Comparison of ENCODE assay signal across 1 cellular context in the genomic region with DNA sequence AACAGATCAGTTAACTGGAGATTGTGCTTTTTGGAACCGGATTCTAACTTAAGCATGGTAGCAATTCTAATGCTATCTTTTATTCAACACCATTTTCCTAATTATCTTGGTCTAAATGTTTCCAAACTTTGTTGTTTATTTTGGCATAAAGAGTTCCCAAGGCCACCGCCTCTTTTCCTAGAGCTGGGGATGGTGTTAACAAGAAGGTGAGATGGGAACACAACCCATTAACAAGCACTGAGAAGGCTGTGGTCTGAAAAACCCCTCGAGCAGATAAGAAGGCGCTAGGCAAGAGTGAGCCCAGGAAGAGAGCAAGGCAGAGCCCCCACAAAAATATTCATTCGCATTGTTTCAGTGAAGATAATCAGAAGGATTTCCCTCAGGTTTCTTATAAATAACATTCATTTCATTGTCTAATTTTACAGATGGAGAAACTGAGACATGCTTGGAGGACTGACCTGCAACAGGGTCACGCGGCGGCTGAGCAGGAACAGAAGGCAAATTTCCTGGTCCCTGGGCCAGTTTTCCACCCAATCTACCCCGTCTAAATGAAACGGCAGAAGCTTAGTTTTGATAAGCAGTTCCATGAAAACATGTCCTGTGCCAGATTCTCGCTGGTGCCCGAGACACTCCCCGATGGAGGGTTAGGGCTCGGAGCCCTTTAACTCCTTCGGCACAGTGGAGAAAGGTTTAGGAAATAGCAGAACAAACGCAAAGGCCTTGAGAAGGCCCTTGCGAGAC.
TF ChIP-seq lines count a peak whose summit lies in the region.

No MANE protein-coding gene starts in this region.

TF ChIP-seq in HEK293, 187 proteins besides CTCF, POLR2A, EP300 and RAD21 (continued from another document):
- TF ChIP-seq, protein P1, sequence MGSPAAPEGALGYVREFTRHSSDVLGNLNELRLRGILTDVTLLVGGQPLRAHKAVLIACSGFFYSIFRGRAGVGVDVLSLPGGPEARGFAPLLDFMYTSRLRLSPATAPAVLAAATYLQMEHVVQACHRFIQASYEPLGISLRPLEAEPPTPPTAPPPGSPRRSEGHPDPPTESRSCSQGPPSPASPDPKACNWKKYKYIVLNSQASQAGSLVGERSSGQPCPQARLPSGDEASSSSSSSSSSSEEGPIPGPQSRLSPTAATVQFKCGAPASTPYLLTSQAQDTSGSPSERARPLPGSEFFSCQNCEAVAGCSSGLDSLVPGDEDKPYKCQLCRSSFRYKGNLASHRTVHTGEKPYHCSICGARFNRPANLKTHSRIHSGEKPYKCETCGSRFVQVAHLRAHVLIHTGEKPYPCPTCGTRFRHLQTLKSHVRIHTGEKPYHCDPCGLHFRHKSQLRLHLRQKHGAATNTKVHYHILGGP (tag by site-specific recombination; IDR thresholded peaks at IDR 0.05): peak; percentile 53; the same call in 1 of the 2 replicates
- TF ChIP-seq GLIS1 (tag by site-specific recombination; IDR thresholded peaks at IDR 0.05): no peak
- TF ChIP-seq FEZF1 (tag by site-specific recombination; IDR thresholded peaks at IDR 0.05): 0 out of 2 replicates have a peak, but pooled peaks have one; percentile 28
- no peak for TF ChIP-seq ZNF23 (tag by site-specific recombination; IDR thresholded peaks at IDR 0.05; ENCODE audit: borderline replicate concordance)
